24 cellular contexts compared by ENCODE assay signal in genomic region chr11:27870985-27871485, GRCh38.
"Had no signal": no experiment of that assay in that cellular context is flagged by ENCODE, and none has a peak within 500 bp of the region (broad histone marks: within the 10 kb centered on the region; RNA-seq: fewer than 3 reads in every experiment).

No MANE protein-coding gene starts in this region.

- H3K9me3 ChIP-seq: SJSA1 had no signal

- H3K27me3 ChIP-seq: SJSA1 had no signal

- H3K4me3 ChIP-seq: SJSA1, SK-N-MC had no signal

- H3K4me1 ChIP-seq: SJSA1 had no signal

- DNase-seq: KBM-7, MV-4-11, NCI-H1048, NCI-H1105, NCI-H1417, NCI-H1436 treated with DMSO at 0.1 percent for 48 hours, NCI-H1694, NCI-H187 treated with DMSO at 0.1 percent for 48 hours, NCI-H2029 treated with DMSO at 0.1 percent for 48 hours, NCI-H2171, NCI-H226, NCI-H446, NCI-H510A, NCI-H524 treated with DMSO at 0.1 percent for 48 hours, NCI-H69, NCI-H774, Right ventricle myocardium superior, RPMI8226, SIG-M5 had no signal

- H3K27ac ChIP-seq: HL-60, SJSA1, SK-N-MC had no signal

- H3K36me3 ChIP-seq: SJSA1 had no signal

- FAIRE-seq: HTR-8/SVneo, RCC 7860 had no signal
